Comparison of ENCODE assay signal across 8 cellular contexts in the genomic region with DNA sequence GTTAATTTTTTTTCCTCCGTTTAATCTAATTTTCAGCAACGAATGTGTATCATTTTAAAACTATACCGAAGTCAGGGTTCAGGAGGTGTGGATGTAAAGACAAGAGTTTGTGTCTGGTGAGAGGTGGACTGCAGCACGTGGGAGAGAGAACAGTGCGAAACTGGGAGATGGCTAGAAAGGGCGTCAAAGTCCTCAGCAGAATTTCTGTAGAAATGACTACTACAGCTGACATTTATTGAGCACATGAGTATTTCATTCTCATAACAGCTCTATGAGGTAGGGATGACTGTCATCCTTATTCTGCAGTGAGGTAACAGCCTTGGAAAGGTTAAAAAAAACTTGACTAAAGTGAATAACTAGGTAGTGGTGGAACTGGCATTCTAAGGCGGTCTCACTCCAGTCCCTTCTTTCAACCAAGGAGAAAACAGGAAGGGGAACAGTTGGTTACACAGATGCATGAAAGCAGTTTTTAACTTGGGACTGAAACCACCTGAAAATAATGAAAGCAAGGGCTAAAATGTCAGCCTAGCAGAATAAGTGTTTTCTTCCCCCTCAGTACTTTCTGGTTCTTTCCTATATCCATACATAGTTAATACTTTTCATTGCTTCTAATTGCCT. TPM values are rescaled to one million over a fixed set of nuclear protein-coding genes. Genes with fewer than 3 reads are reported as not detected.
A peak's percentile ranks its signal among the peaks of the same experiment; 100 is the strongest.
DNase-seq lines count a peak whose midpoint lies in the region; ATAC-seq, FAIRE-seq and TF ChIP-seq lines count a peak whose summit lies in the region.

No MANE protein-coding gene starts in this region.

- no peak for TF ChIP-seq CTCF in cardiac fibroblast (IDR thresholded peaks at IDR 0.05; ENCODE audit: low read depth, low read length)

- no peaks in the 10 kb centered on the region for H3K27me3 ChIP-seq in muscle layer of duodenum (ENCODE audit: low read depth, low read length)
- no peaks in the 10 kb centered on the region for H3K27me3 ChIP-seq in thymus (ENCODE audit: control insufficient read depth, insufficient read depth)

- H3K4me3 ChIP-seq in cardiac fibroblast (replicated peaks in 1 of 2; ENCODE audit: low read depth in 2 of 2, low read length in 2 of 2), result peak overlapping the region; percentile 51 to 93
- peak overlapping the region; percentile 63 to 76 for H3K4me3 ChIP-seq in muscle layer of duodenum (ENCODE audit: low read depth in 1 of 2, low read length in 2 of 2)
- peak overlapping the region; percentile 98 for H3K4me3 ChIP-seq in thymus (ENCODE audit: low read length)

- WGBS in thymus, result 4% methylated on average over 7 of the region's 7 CpGs

- intact Hi-C loops in posterior cingulate gyrus (cut with DNase I), result loop anchor here (2.0 to 5.0 kb wide), 2 partner anchors 63 to 303 kb away; partner anchors contain the start of genes NOP10, NUTM1 and PGBD4

- no peaks in the 10 kb centered on the region for H3K9me3 ChIP-seq in muscle layer of duodenum (ENCODE audit: control insufficient read depth in 1 of 2, low read length in 2 of 2)
- H3K9me3 ChIP-seq in thymus (ENCODE audit: control insufficient read depth), result no peaks in the 10 kb centered on the region

- TF ChIP-seq POLR2A in H54 (IDR thresholded peaks at IDR 0.05; ENCODE audit: low read depth, low read length), result no peak

- no peaks in the 10 kb centered on the region for H3K36me3 ChIP-seq in muscle layer of duodenum (ENCODE audit: control insufficient read depth in 1 of 2, insufficient read depth in 2 of 2, low read length in 2 of 2)
- H3K36me3 ChIP-seq in thymus (ENCODE audit: control insufficient read depth, insufficient read depth), result no peaks in the 10 kb centered on the region

- no peak for ATAC-seq in HG02970 (IDR thresholded peaks at IDR 0.05; ENCODE audit: low FRiP score, unreplicated experiment)

- peaks cover 0 to 5% of the 10 kb centered on the region in 2 donors for H3K4me1 ChIP-seq in muscle layer of duodenum (ENCODE audit: control insufficient read depth in 1 of 2, insufficient read depth in 2 of 2, low read length in 2 of 2)
- no peaks in the 10 kb centered on the region for H3K4me1 ChIP-seq in thymus (ENCODE audit: control insufficient read depth, insufficient read depth, low read length)

- H3K27ac ChIP-seq in muscle layer of duodenum (ENCODE audit: low read length) (peak overlapping the region; percentile 73), thymus (ENCODE audit: low read depth) (peak overlapping the region; percentile 64)

- peak; percentile 66 for FAIRE-seq in H54 (lab: Jason Lieb, UNC)

- DNase-seq in EH (ENCODE audit: low read depth) (peak; percentile 39), H54 (ENCODE audit: insufficient read length, low spot score) (no peak), RKO (ENCODE audit: low spot score) (peak; percentile 79), cardiac fibroblast (ENCODE audit: low read depth in 2 of 2) (peak in 1 of 2 donors; percentile 49), posterior cingulate gyrus (no peak)

RNA-seq across cellular contexts. Expression of gene AVEN, which starts 0.6 kb away (rescaled TPM):
- 10.9 TPM for polyA plus RNA-seq in thymus

Comparison
In these comparisons a context has a peak if more than half of its experiments do, and no peak if none do; other contexts are left out.
1. DNase-seq: peak in EH (single experiment) and RKO (single experiment); none in H54 (single experiment) and posterior cingulate gyrus (0 of 10).
2. Peak in every context shown above with its lines, with median percentiles within 50 percentile points of each other: H3K4me3 ChIP-seq.